Comparison of ENCODE assay signal across 15 cellular contexts in the genomic region with DNA sequence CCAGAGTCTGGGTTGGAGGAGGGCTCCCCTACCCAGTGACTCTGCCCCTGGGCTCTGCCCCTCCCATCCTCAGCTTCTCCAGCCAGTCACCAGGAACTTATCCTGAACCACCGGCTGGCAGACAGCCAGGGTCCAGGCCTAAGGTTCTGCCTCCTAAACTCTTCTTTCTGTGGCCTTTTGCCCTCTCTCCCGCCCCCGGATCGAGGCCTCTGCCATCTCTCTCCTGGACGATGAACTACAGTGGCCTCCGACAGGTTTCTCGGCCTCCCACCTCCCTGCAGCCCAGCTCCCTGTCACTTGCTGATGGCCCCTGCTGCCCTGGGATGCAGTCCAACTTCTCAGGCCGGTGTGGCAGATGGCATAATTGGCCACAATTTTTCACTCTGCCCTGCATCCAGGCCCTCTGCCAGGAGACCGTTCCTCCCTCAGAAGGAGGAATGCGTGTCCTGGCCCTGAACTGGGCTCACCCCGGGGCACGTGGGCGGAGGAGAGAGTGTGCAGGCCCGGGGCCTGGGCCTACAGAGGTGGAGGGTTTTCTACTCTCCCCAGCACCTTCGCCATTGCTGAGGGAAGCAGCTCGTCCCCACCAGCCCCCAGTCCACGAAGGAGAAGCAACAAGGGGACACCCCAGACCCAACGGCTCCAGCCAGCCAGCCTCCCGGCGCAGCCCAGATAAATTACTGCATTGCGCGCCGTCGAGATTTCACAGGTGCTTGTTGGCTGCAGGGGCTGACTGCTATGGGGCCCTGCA.
DNase-seq lines count a peak whose midpoint lies in the region; ATAC-seq, FAIRE-seq and TF ChIP-seq lines count a peak whose summit lies in the region.
"Had no signal": no experiment of that assay in that cellular context is flagged by ENCODE, and none has a peak within 500 bp of the region (broad histone marks: within the 10 kb centered on the region; RNA-seq: fewer than 3 reads in every experiment).

No MANE protein-coding gene starts in this region.

- H3K27ac Mint-ChIP-seq in activated T-cell treated with anti-CD3 and anti-CD28 coated beads, Interleukin-2, amount 50 U/mL, for 72 hours: no peak overlapping the region
- H3K27ac Mint-ChIP-seq: activated CD4-positive, alpha-beta T cell treated with anti-CD3 and anti-CD28 coated beads, Interleukin-2, amount 10 ng/mL, durations not matched to agents 7 days and 5 days; CD4-positive, CD25-positive, alpha-beta regulatory T cell had no signal

- no peaks in the 10 kb centered on the region for H3K36me3 Mint-ChIP-seq in activated T-cell treated with anti-CD3 and anti-CD28 coated beads, Interleukin-2, amount 50 U/mL, for 72 hours (ENCODE audit: insufficient read depth in 2 of 2)
- H3K36me3 Mint-ChIP-seq: CD4-positive, CD25-positive, alpha-beta regulatory T cell had no signal

- no peak overlapping the region for H3K4me3 Mint-ChIP-seq in activated T-cell treated with anti-CD3 and anti-CD28 coated beads, Interleukin-2, amount 50 U/mL, for 72 hours
- H3K4me3 Mint-ChIP-seq: activated CD4-positive, alpha-beta T cell treated with anti-CD3 and anti-CD28 coated beads, Interleukin-2, amount 10 ng/mL, durations not matched to agents 7 days and 5 days; CD4-positive, CD25-positive, alpha-beta regulatory T cell had no signal

- H3K27ac ChIP-seq in heart left ventricle: no peak overlapping the region
- H3K27ac ChIP-seq in pancreas: no peak overlapping the region
- H3K27ac ChIP-seq: coronary artery had no signal

- H3K4me3 ChIP-seq in heart left ventricle (no peak overlapping the region), pancreas (no peak overlapping the region)
- H3K4me3 ChIP-seq: coronary artery had no signal

- TF ChIP-seq POLR2A in heart left ventricle (IDR thresholded peaks at IDR 0.05): no peak

- H3K4me1 ChIP-seq in heart left ventricle: peaks cover 0 to 4% (median 0%) of the 10 kb centered on the region in 12 donors
- no peaks in the 10 kb centered on the region for H3K4me1 ChIP-seq in pancreas

- H3K9me3 ChIP-seq in heart left ventricle: peaks cover 0 to 6% (median 0%) of the 10 kb centered on the region in 12 donors
- no peaks in the 10 kb centered on the region for H3K9me3 ChIP-seq in pancreas

- no peaks in the 10 kb centered on the region for H3K4me1 Mint-ChIP-seq in activated T-cell treated with anti-CD3 and anti-CD28 coated beads, Interleukin-2, amount 50 U/mL, for 72 hours (ENCODE audit: low read depth)
- H3K4me1 Mint-ChIP-seq: activated CD4-positive, alpha-beta T cell treated with anti-CD3 and anti-CD28 coated beads, Interleukin-2, amount 10 ng/mL, durations not matched to agents 7 days and 5 days had no signal

- peak; percentile 43 for DNase-seq in GM03348 (ENCODE audit: low spot score)
- DNase-seq in NCI-H446 treated with DMSO at 0.1 percent for 48 hours (lab: John Stamatoyannopoulos, UW): peak; percentile 21
- DNase-seq in heart left ventricle: peak in 3 of 5 donors; percentile 29 to 56 (median 44)
- peak in 5 of 6 donors; percentile 34 to 85 (median 76) for DNase-seq in pancreas
- DNase-seq in activated T-cell treated with anti-CD3 and anti-CD28 coated beads, Interleukin-2, amount 50 U/mL, for 72 hours: no peak
- no peak for DNase-seq in stimulated activated naive CD4-positive, alpha-beta T cell treated with Interleukin-2 at 50 U/mL for 16 hours (lab: John Stamatoyannopoulos, UW)
- no peak for DNase-seq in GM20000 (ENCODE audit: low spot score)
- DNase-seq in occipital lobe (lab: John Stamatoyannopoulos, UW): no peak
- DNase-seq: activated CD4-positive, alpha-beta T cell treated with anti-CD3 and anti-CD28 coated beads, Interleukin-2, amount 10 ng/mL, durations not matched to agents 7 days and 5 days; activated naive CD4-positive, alpha-beta T cell treated with Interleukin-2 at 50 U/mL for 16 hours; CD4-positive, CD25-positive, alpha-beta regulatory T cell; MM.1S had no signal

- no peak for FAIRE-seq in pancreas (lab: Jason Lieb, UNC)
- FAIRE-seq: GM19239, keratinocyte had no signal

- peaks cover 11% of the 10 kb centered on the region for H3K27me3 Mint-ChIP-seq in activated T-cell treated with anti-CD3 and anti-CD28 coated beads, Interleukin-2, amount 50 U/mL, for 72 hours (ENCODE audit: low read depth)

- H3K36me3 ChIP-seq in heart left ventricle: no peaks in the 10 kb centered on the region
- H3K36me3 ChIP-seq in pancreas: no peaks in the 10 kb centered on the region

- H3K27me3 ChIP-seq in heart left ventricle (no peaks in the 10 kb centered on the region), pancreas (no peaks in the 10 kb centered on the region)

- peaks cover 12% of the 10 kb centered on the region in 2 donors for H3K9me3 Mint-ChIP-seq in activated T-cell treated with anti-CD3 and anti-CD28 coated beads, Interleukin-2, amount 50 U/mL, for 72 hours

- no peak for TF ChIP-seq CTCF in heart left ventricle (IDR thresholded peaks at IDR 0.05)
- no peak for TF ChIP-seq CTCF in pancreas (IDR thresholded peaks at IDR 0.05)
- no peak for TF ChIP-seq CTCF in GM20000 (IDR thresholded peaks at IDR 0.05; ENCODE audit: extremely low read depth, missing control alignments)

- 46 to 57% (median 54%) methylated on average over 18 to 24 of the region's 24 CpGs for WGBS in heart left ventricle, 4 donors
- 38% methylated on average over 24 of the region's 24 CpGs for WGBS in pancreas, 2 donors

- ATAC-seq in heart left ventricle: peak; percentile 51 to 79 (median 72)
- ATAC-seq in pancreas: peak; percentile 70 to 91 (median 86)
- no peak for ATAC-seq in activated T-cell treated with anti-CD3 and anti-CD28 coated beads, Interleukin-2, amount 50 U/mL, for 72 hours (replicated peaks in 1 of 2)

- intact Hi-C loops in heart left ventricle (cut with DNase I) (no loop called here), pancreas (cut with DNase I) (no loop called here)

Comparison
In these comparisons a context has a peak if more than half of its experiments do, and no peak if none do; other contexts are left out.
1. DNase-seq: peak in GM03348 (single experiment), NCI-H446 treated with DMSO at 0.1 percent for 48 hours (single experiment), heart left ventricle (3 of 5) and pancreas (5 of 6); none in activated T-cell treated with anti-CD3 and anti-CD28 coated beads, Interleukin-2, amount 50 U/mL, for 72 hours (0 of 2), stimulated activated naive CD4-positive, alpha-beta T cell treated with Interleukin-2 at 50 U/mL for 16 hours (single experiment), GM20000 (single experiment) and occipital lobe (single experiment).
2. ATAC-seq: peak in heart left ventricle (4 of 4) and pancreas (4 of 4); none in activated T-cell treated with anti-CD3 and anti-CD28 coated beads, Interleukin-2, amount 50 U/mL, for 72 hours (0 of 2).